In the genomic region with DNA sequence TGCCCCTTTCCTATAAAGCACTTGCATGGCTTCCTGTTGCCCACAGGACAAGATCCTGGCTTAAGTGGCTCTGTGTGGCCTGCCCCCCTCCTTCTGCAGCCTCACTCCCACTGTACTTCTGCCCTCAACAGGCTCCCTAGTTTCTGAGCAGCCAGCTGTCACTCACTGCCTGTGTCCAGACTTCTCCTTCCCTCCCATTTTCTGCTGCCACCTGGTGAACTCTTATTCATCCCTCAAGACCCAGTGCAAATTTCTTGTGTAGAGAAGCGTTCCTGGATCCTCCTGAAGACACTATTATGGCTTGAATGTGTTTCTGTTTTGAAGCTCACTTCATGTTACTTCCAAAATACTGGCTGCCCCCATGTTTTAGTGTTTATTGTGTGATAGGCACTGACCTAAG, we compare ENCODE assay signal across 25 cellular contexts.
"Had no signal": no experiment of that assay in that cellular context is flagged by ENCODE, and none has a peak within 500 bp of the region (broad histone marks: within the 10 kb centered on the region; RNA-seq: fewer than 3 reads in every experiment).

No MANE protein-coding gene starts in this region.

- H3K27ac Mint-ChIP-seq: activated CD4-positive, alpha-beta memory T cell treated with anti-CD3 and anti-CD28 coated beads, Interleukin-2, amount 10 ng/mL, durations not matched to agents 7 days and 5 days; activated CD4-positive, alpha-beta T cell treated with anti-CD3 and anti-CD28 coated beads, Interleukin-2, amount 10 ng/mL, durations not matched to agents 24 days and 14 days; activated naive CD8-positive, alpha-beta T cell treated with anti-CD3 and anti-CD28 coated beads for 36 hours; activated T-cell treated with anti-CD3 and anti-CD28 coated beads, Interleukin-2, amount 50 U/mL, for 24 hours; dendritic cell treated with granulocyte-macrophage colony-stimulating factor and Interleukin-4, amounts not matched to agents 40 ng/mL and 50 ng/mL, for 4 days; T-helper 1 cell treated with Interleukin-12 subunit alpha and Interleukin-12 subunit beta and Interleukin-4 antibody, amounts not matched to agents 30 μg/mL and 1 μg/mL, for 36 hours had no signal

- H3K4me3 Mint-ChIP-seq: activated CD4-positive, alpha-beta memory T cell treated with anti-CD3 and anti-CD28 coated beads, Interleukin-2, amount 10 ng/mL, durations not matched to agents 7 days and 5 days; activated CD4-positive, alpha-beta T cell treated with anti-CD3 and anti-CD28 coated beads, Interleukin-2, amount 10 ng/mL, durations not matched to agents 24 days and 14 days; activated naive CD8-positive, alpha-beta T cell treated with anti-CD3 and anti-CD28 coated beads for 36 hours; activated T-cell treated with anti-CD3 and anti-CD28 coated beads, Interleukin-2, amount 50 U/mL, for 24 hours; dendritic cell treated with granulocyte-macrophage colony-stimulating factor and Interleukin-4, amounts not matched to agents 40 ng/mL and 50 ng/mL, for 4 days; T-helper 1 cell treated with Interleukin-12 subunit alpha and Interleukin-12 subunit beta and Interleukin-4 antibody, amounts not matched to agents 30 μg/mL and 1 μg/mL, for 36 hours had no signal

- H3K36me3 ChIP-seq: adrenal gland, brain microvascular endothelial cell, lower lobe of right lung, spleen, thoracic aorta, WERI-Rb-1 had no signal

- H3K27me3 ChIP-seq: adrenal gland, brain microvascular endothelial cell, esophagus muscularis mucosa, foreskin keratinocyte, left lung, spleen had no signal

- H3K4me1 ChIP-seq: foreskin keratinocyte, left lung, lower lobe of right lung, spleen had no signal

- ATAC-seq: activated CD4-positive, CD25-positive, alpha-beta regulatory T cell treated with anti-CD3 and anti-CD28 coated beads, Interleukin-2, amount 50 U/mL, for 24 hours; foreskin keratinocyte; left lung; lower lobe of right lung; right cardiac atrium had no signal

- H3K9me3 Mint-ChIP-seq: activated CD4-positive, alpha-beta memory T cell treated with anti-CD3 and anti-CD28 coated beads, Interleukin-2, amount 10 ng/mL, durations not matched to agents 7 days and 5 days; activated CD4-positive, alpha-beta T cell treated with anti-CD3 and anti-CD28 coated beads, Interleukin-2, amount 10 ng/mL, durations not matched to agents 24 days and 14 days; activated naive CD8-positive, alpha-beta T cell treated with anti-CD3 and anti-CD28 coated beads for 36 hours; activated T-cell treated with anti-CD3 and anti-CD28 coated beads, Interleukin-2, amount 50 U/mL, for 24 hours; dendritic cell treated with granulocyte-macrophage colony-stimulating factor and Interleukin-4, amounts not matched to agents 40 ng/mL and 50 ng/mL, for 4 days; T-helper 1 cell treated with Interleukin-12 subunit alpha and Interleukin-12 subunit beta and Interleukin-4 antibody, amounts not matched to agents 30 μg/mL and 1 μg/mL, for 36 hours had no signal

- H3K9me3 ChIP-seq: adrenal gland, esophagus muscularis mucosa, left lung, lower lobe of right lung, spleen, thoracic aorta had no signal

- H3K27me3 Mint-ChIP-seq: activated CD4-positive, alpha-beta memory T cell treated with anti-CD3 and anti-CD28 coated beads, Interleukin-2, amount 10 ng/mL, durations not matched to agents 7 days and 5 days; activated CD4-positive, alpha-beta T cell treated with anti-CD3 and anti-CD28 coated beads, Interleukin-2, amount 10 ng/mL, durations not matched to agents 24 days and 14 days; activated naive CD8-positive, alpha-beta T cell treated with anti-CD3 and anti-CD28 coated beads for 36 hours; activated T-cell treated with anti-CD3 and anti-CD28 coated beads, Interleukin-2, amount 50 U/mL, for 24 hours had no signal

- H3K27ac ChIP-seq: brain microvascular endothelial cell, foreskin keratinocyte, left lung, lower lobe of right lung, spleen, thoracic aorta, WERI-Rb-1 had no signal

- H3K4me3 ChIP-seq: adrenal gland, esophagus muscularis mucosa, left lung, lower lobe of right lung, spleen, thoracic aorta had no signal

- DNase-seq: activated CD4-positive, alpha-beta memory T cell treated with anti-CD3 and anti-CD28 coated beads, Interleukin-2, amount 10 ng/mL, durations not matched to agents 7 days and 5 days; activated CD4-positive, alpha-beta T cell treated with anti-CD3 and anti-CD28 coated beads, Interleukin-2, amount 10 ng/mL, durations not matched to agents 24 days and 14 days; activated CD8-positive, alpha-beta memory T cell treated with anti-CD3 and anti-CD28 coated beads, Interleukin-2, amount 50 U/mL, for 48 hours; activated naive CD4-positive, alpha-beta T cell; activated naive CD8-positive, alpha-beta T cell treated with anti-CD3 and anti-CD28 coated beads for 36 hours; activated T-cell treated with anti-CD3 and anti-CD28 coated beads, Interleukin-2, amount 50 U/mL, for 24 hours; adrenal gland; brain microvascular endothelial cell; central memory CD4-positive, alpha-beta T cell; effector CD4-positive, alpha-beta T cell; foreskin keratinocyte; left lung; lower lobe of right lung; mesenchymal stem cell; right cardiac atrium; spleen; stimulated activated naive CD4-positive, alpha-beta T cell; T-helper 9 cell; trophoblast cell; WERI-Rb-1 had no signal
